ENCODE assay signal across 18 cellular contexts in genomic region chr1:77562596-77563154, GRCh38.
DNase-seq lines count a peak whose midpoint lies in the region; ATAC-seq, FAIRE-seq and TF ChIP-seq lines count a peak whose summit lies in the region.
"Had no signal": no experiment of that assay in that cellular context is flagged by ENCODE, and none has a peak within 500 bp of the region (broad histone marks: within the 10 kb centered on the region; RNA-seq: fewer than 3 reads in every experiment).

No MANE protein-coding gene starts in this region.

- H3K27me3 Mint-ChIP-seq in endodermal cell (ENCODE audit: insufficient read depth) (no peaks in the 10 kb centered on the region), nephron progenitor cell (ENCODE audit: low read depth, poor library complexity) (peaks cover 4% of the 10 kb centered on the region)

- peak overlapping the region; percentile 57 for H3K27ac ChIP-seq in VCaP
- no peak overlapping the region for H3K27ac ChIP-seq in endodermal cell (ENCODE audit: low read depth, low read length)
- no peak overlapping the region for H3K27ac ChIP-seq in heart right ventricle
- H3K27ac ChIP-seq: HL-60, RWPE1 had no signal

- ATAC-seq in heart right ventricle: no peak
- ATAC-seq: PC-3 had no signal

- no peaks in the 10 kb centered on the region for H3K27me3 ChIP-seq in endodermal cell (ENCODE audit: control insufficient read depth, insufficient read depth, low read length, poor library complexity, severe bottlenecking)
- no peaks in the 10 kb centered on the region for H3K27me3 ChIP-seq in heart right ventricle

- 87 to 100% methylated on average over 2 to 3 of the region's 3 CpGs for WGBS in endodermal cell (ENCODE audit: insufficient coverage in 1 of 2, insufficient read length in 1 of 2), 2 experiments
- WGBS in heart right ventricle, 2 donors: 49 to 54% methylated on average over 3 of the region's 3 CpGs

- peak; percentile 11 for FAIRE-seq in H54 (lab: Jason Lieb, UNC)

- no peaks in the 10 kb centered on the region for H3K9me3 ChIP-seq in endodermal cell (ENCODE audit: control insufficient read depth, low read length)
- no peaks in the 10 kb centered on the region for H3K9me3 ChIP-seq in heart right ventricle

- H3K9me3 Mint-ChIP-seq in endodermal cell (no peaks in the 10 kb centered on the region), nephron progenitor cell (no peaks in the 10 kb centered on the region)
- H3K9me3 Mint-ChIP-seq: H9 had no signal

- H3K4me1 ChIP-seq in endodermal cell (ENCODE audit: control insufficient read depth, insufficient read depth, low read length): no peaks in the 10 kb centered on the region
- peaks cover 0 to 12% (median 11%) of the 10 kb centered on the region in 9 donors for H3K4me1 ChIP-seq in heart right ventricle

- H3K36me3 ChIP-seq in endodermal cell (ENCODE audit: control insufficient read depth, insufficient read depth, low read length): peaks cover 44% of the 10 kb centered on the region
- peaks cover 0 to 66% (median 31%) of the 10 kb centered on the region in 9 donors for H3K36me3 ChIP-seq in heart right ventricle

- TF ChIP-seq POLR2A in H54 (IDR thresholded peaks at IDR 0.05; ENCODE audit: low read depth, low read length): no peak

- H3K9ac ChIP-seq in endodermal cell (ENCODE audit: extremely low read depth, low read length, poor library complexity, severe bottlenecking): no peak overlapping the region

- intact Hi-C loops in heart right ventricle (cut with DNase I): no loop called here

- H3K27ac Mint-ChIP-seq in endodermal cell (peak overlapping the region; percentile 58), nephron progenitor cell (peak overlapping the region; percentile 28)
- H3K27ac Mint-ChIP-seq: H9 had no signal

- no peak for DNase-seq in H54 (ENCODE audit: insufficient read length, low spot score)
- no peak for DNase-seq in endodermal cell
- DNase-seq in nephron progenitor cell: no peak
- no peak for DNase-seq in T-helper 2 cell
- DNase-seq in heart right ventricle: no peak
- no peak for DNase-seq in AML-193 (lab: John Stamatoyannopoulos, UW)
- DNase-seq: C1 segment of cervical spinal cord, DND-41, H9, NCI-H1417, NCI-H187 treated with DMSO at 0.1 percent for 48 hours, NCI-H345, NCI-H524 treated with DMSO at 0.1 percent for 48 hours, PC-3, SIG-M5 had no signal

- no peak for TF ChIP-seq CTCF in VCaP (conservative IDR thresholded peaks at IDR 0.05)
- no peak for TF ChIP-seq CTCF in endodermal cell (conservative IDR thresholded peaks at IDR 0.05)
- TF ChIP-seq CTCF in nephron progenitor cell (IDR thresholded peaks at IDR 0.05): no peak
- no peak for TF ChIP-seq CTCF in heart right ventricle (IDR thresholded peaks at IDR 0.05)

- H3K4me3 Mint-ChIP-seq in endodermal cell (no peak overlapping the region), nephron progenitor cell (no peak overlapping the region)
- H3K4me3 Mint-ChIP-seq: H9 had no signal

- H3K4me1 Mint-ChIP-seq in endodermal cell (no peaks in the 10 kb centered on the region), nephron progenitor cell (no peaks in the 10 kb centered on the region)
- H3K4me1 Mint-ChIP-seq: H9 had no signal

- H3K4me3 ChIP-seq in endodermal cell (ENCODE audit: low read length) (no peak overlapping the region), heart right ventricle (no peak overlapping the region)

- H3K36me3 Mint-ChIP-seq in endodermal cell (ENCODE audit: low read depth): peaks cover 27% of the 10 kb centered on the region
- H3K36me3 Mint-ChIP-seq in nephron progenitor cell (ENCODE audit: low read depth): peaks cover 49% of the 10 kb centered on the region
